Comparison of ENCODE assay signal across 9 cellular contexts in genomic region chr19:17404015-17404414, GRCh38. TPM values are rescaled to one million over a fixed set of nuclear protein-coding genes. Genes with fewer than 3 reads are reported as not detected.
A peak's percentile ranks its signal among the peaks of the same experiment; 100 is the strongest.
DNase-seq lines count a peak whose midpoint lies in the region; ATAC-seq and TF ChIP-seq lines count a peak whose summit lies in the region.
"Had no signal": no experiment of that assay in that cellular context is flagged by ENCODE, and none has a peak within 500 bp of the region (broad histone marks: within the 10 kb centered on the region; RNA-seq: fewer than 3 reads in every experiment).

No MANE protein-coding gene starts in this region.

- H3K36me3 ChIP-seq in left lung (peaks cover 0 to 33% of the 10 kb centered on the region in 2 donors), thymus (ENCODE audit: control insufficient read depth, insufficient read depth) (peaks cover 13% of the 10 kb centered on the region)
- H3K36me3 ChIP-seq: BE2C had no signal

- H3K4me1 ChIP-seq in left lung = peaks cover 0 to 52% of the 10 kb centered on the region in 2 donors
- peaks cover 17% of the 10 kb centered on the region for H3K4me1 ChIP-seq in thymus (ENCODE audit: control insufficient read depth, insufficient read depth, low read length)

- intact Hi-C loops in activated T-helper 2 cell treated with anti-CD3 and anti-CD28 coated beads, Interferon-gamma antibody, Interleukin-2, Interleukin-4, amounts not matched to agents 10 μg/mL and 5 μg/mL and 100 μg/mL, durations not matched to agents 14 hours and 24 hours and 36 hours (cut with micrococcal nuclease) = loop anchor here (2.0 kb wide), 1 partner anchor 13 kb away; no protein-coding TSS in a partner anchor
- intact Hi-C loops in left lung (cut with DNase I) = no loop called here

- H3K27ac Mint-ChIP-seq in activated T-cell treated with anti-CD3 and anti-CD28 coated beads, Interleukin-2, amount 50 U/mL, for 24 hours = peak overlapping the region; percentile 96
- H3K27ac Mint-ChIP-seq in activated T-helper 2 cell treated with anti-CD3 and anti-CD28 coated beads, Interferon-gamma antibody, Interleukin-2, Interleukin-4, amounts not matched to agents 10 μg/mL and 5 μg/mL and 100 μg/mL, durations not matched to agents 14 hours and 24 hours and 36 hours = peak overlapping the region; percentile 70

- no peak for TF ChIP-seq CTCF in left lung (IDR thresholded peaks at IDR 0.05)

- no peaks in the 10 kb centered on the region for H3K27me3 Mint-ChIP-seq in activated T-cell treated with anti-CD3 and anti-CD28 coated beads, Interleukin-2, amount 50 U/mL, for 24 hours
- no peaks in the 10 kb centered on the region for H3K27me3 Mint-ChIP-seq in activated T-helper 2 cell treated with anti-CD3 and anti-CD28 coated beads, Interferon-gamma antibody, Interleukin-2, Interleukin-4, amounts not matched to agents 10 μg/mL and 5 μg/mL and 100 μg/mL, durations not matched to agents 14 hours and 24 hours and 36 hours (ENCODE audit: low read depth)

- H3K9me3 ChIP-seq in left lung = no peaks in the 10 kb centered on the region
- no peaks in the 10 kb centered on the region for H3K9me3 ChIP-seq in thymus (ENCODE audit: control insufficient read depth)
- H3K9me3 ChIP-seq: BE2C had no signal

- H3K36me3 Mint-ChIP-seq in activated T-cell treated with anti-CD3 and anti-CD28 coated beads, Interleukin-2, amount 50 U/mL, for 24 hours (ENCODE audit: low read depth) = peaks cover 48% of the 10 kb centered on the region
- peaks cover 41% of the 10 kb centered on the region for H3K36me3 Mint-ChIP-seq in activated T-helper 2 cell treated with anti-CD3 and anti-CD28 coated beads, Interferon-gamma antibody, Interleukin-2, Interleukin-4, amounts not matched to agents 10 μg/mL and 5 μg/mL and 100 μg/mL, durations not matched to agents 14 hours and 24 hours and 36 hours (ENCODE audit: low read depth)

- 48% methylated on average over 6 of the region's 6 CpGs for WGBS in thymus

- H3K4me3 Mint-ChIP-seq in activated T-cell treated with anti-CD3 and anti-CD28 coated beads, Interleukin-2, amount 50 U/mL, for 24 hours = peak overlapping the region; percentile 81
- H3K4me3 Mint-ChIP-seq in activated T-helper 2 cell treated with anti-CD3 and anti-CD28 coated beads, Interferon-gamma antibody, Interleukin-2, Interleukin-4, amounts not matched to agents 10 μg/mL and 5 μg/mL and 100 μg/mL, durations not matched to agents 14 hours and 24 hours and 36 hours (ENCODE audit: low read depth) = peak overlapping the region; percentile 92

- no peaks in the 10 kb centered on the region for H3K9me3 Mint-ChIP-seq in activated T-cell treated with anti-CD3 and anti-CD28 coated beads, Interleukin-2, amount 50 U/mL, for 24 hours
- no peaks in the 10 kb centered on the region for H3K9me3 Mint-ChIP-seq in activated T-helper 2 cell treated with anti-CD3 and anti-CD28 coated beads, Interferon-gamma antibody, Interleukin-2, Interleukin-4, amounts not matched to agents 10 μg/mL and 5 μg/mL and 100 μg/mL, durations not matched to agents 14 hours and 24 hours and 36 hours

- no peaks in the 10 kb centered on the region for H3K27me3 ChIP-seq in left lung
- no peaks in the 10 kb centered on the region for H3K27me3 ChIP-seq in thymus (ENCODE audit: control insufficient read depth, insufficient read depth)
- H3K27me3 ChIP-seq: BE2C had no signal

- H3K27ac ChIP-seq in left lung (peak overlapping the region in 1 of 2 donors; percentile 86), thymus (ENCODE audit: low read depth) (no peak overlapping the region)

- H3K4me1 Mint-ChIP-seq in activated T-cell treated with anti-CD3 and anti-CD28 coated beads, Interleukin-2, amount 50 U/mL, for 24 hours (ENCODE audit: low read depth) = peaks cover 47% of the 10 kb centered on the region
- H3K4me1 Mint-ChIP-seq in activated T-helper 2 cell treated with anti-CD3 and anti-CD28 coated beads, Interferon-gamma antibody, Interleukin-2, Interleukin-4, amounts not matched to agents 10 μg/mL and 5 μg/mL and 100 μg/mL, durations not matched to agents 14 hours and 24 hours and 36 hours (ENCODE audit: low read depth) = peaks cover 31% of the 10 kb centered on the region

- H3K4me3 ChIP-seq in left lung = peak overlapping the region; percentile 5 to 66
- peak overlapping the region; percentile 35 for H3K4me3 ChIP-seq in thymus (ENCODE audit: low read length)

- no peak for ATAC-seq in left lung

- DNase-seq in activated T-cell treated with anti-CD3 and anti-CD28 coated beads, Interleukin-2, amount 50 U/mL, for 24 hours = peak; percentile 38
- DNase-seq in activated T-cell treated with anti-CD3 and anti-CD28 coated beads, Interleukin-2, amount 50 U/mL, for 1 hour = no peak
- DNase-seq in activated T-helper 2 cell treated with anti-CD3 and anti-CD28 coated beads, Interferon-gamma antibody, Interleukin-2, Interleukin-4, amounts not matched to agents 10 μg/mL and 5 μg/mL and 100 μg/mL, durations not matched to agents 14 hours and 24 hours and 36 hours (ENCODE audit: low spot score) = no peak
- DNase-seq in left lung = no peak
- DNase-seq in OCI-M2 (lab: John Stamatoyannopoulos, UW; ENCODE audit: unreplicated experiment) = no peak
- DNase-seq in HuH-7.5 (ENCODE audit: low spot score) = no peak
- DNase-seq in activated CD8-positive, alpha-beta memory T cell treated with anti-CD3 and anti-CD28 coated beads, Interleukin-2, amount 50 U/mL, for 4 hours = no peak

RNA-seq across cellular contexts. Expression of gene BST2, which starts 1.4 kb away (rescaled TPM):
- 129 and 133 TPM in 2 replicates for total RNA-seq in activated T-helper 2 cell treated with anti-CD3 and anti-CD28 coated beads, Interferon-gamma antibody, Interleukin-2, Interleukin-4, amounts not matched to agents 10 μg/mL and 5 μg/mL and 100 μg/mL, durations not matched to agents 14 hours and 24 hours and 36 hours
- 100 to 1,000 TPM in 1 of 2 donors, 10 to 100 TPM in 1; 90.2 to 104 TPM for total RNA-seq in left lung
- polyA plus RNA-seq in thymus = 221 TPM

RNA-seq across cellular contexts. Expression of gene CCDC194, which starts 10.0 kb away (rescaled TPM):
- total RNA-seq in activated T-helper 2 cell treated with anti-CD3 and anti-CD28 coated beads, Interferon-gamma antibody, Interleukin-2, Interleukin-4, amounts not matched to agents 10 μg/mL and 5 μg/mL and 100 μg/mL, durations not matched to agents 14 hours and 24 hours and 36 hours = 1.5 and 2.4 TPM in 2 replicates
- 1 to 10 TPM in 1 of 2 donors, under 1 TPM in 1; 0.61 to 1.4 TPM for total RNA-seq in left lung
- polyA plus RNA-seq in thymus = 0.55 TPM

RNA-seq across cellular contexts. Expression of gene MVB12A, which starts 15.8 kb away (rescaled TPM):
- total RNA-seq in activated T-helper 2 cell treated with anti-CD3 and anti-CD28 coated beads, Interferon-gamma antibody, Interleukin-2, Interleukin-4, amounts not matched to agents 10 μg/mL and 5 μg/mL and 100 μg/mL, durations not matched to agents 14 hours and 24 hours and 36 hours = 41.1 and 43.2 TPM in 2 replicates
- total RNA-seq in left lung = 10 to 100 TPM; 41.7 to 47.7 TPM
- 56.8 TPM for polyA plus RNA-seq in thymus

RNA-seq across cellular contexts. Expression of gene PLVAP, which starts 26.9 kb away (rescaled TPM):
- total RNA-seq in activated T-helper 2 cell treated with anti-CD3 and anti-CD28 coated beads, Interferon-gamma antibody, Interleukin-2, Interleukin-4, amounts not matched to agents 10 μg/mL and 5 μg/mL and 100 μg/mL, durations not matched to agents 14 hours and 24 hours and 36 hours = not detected in 2 replicates
- 10 to 100 TPM; 21.9 to 59.5 TPM for total RNA-seq in left lung
- 57.1 TPM for polyA plus RNA-seq in thymus

RNA-seq across cellular contexts. Expression of gene TMEM221, which starts 44.5 kb away (rescaled TPM):
- total RNA-seq in activated T-helper 2 cell treated with anti-CD3 and anti-CD28 coated beads, Interferon-gamma antibody, Interleukin-2, Interleukin-4, amounts not matched to agents 10 μg/mL and 5 μg/mL and 100 μg/mL, durations not matched to agents 14 hours and 24 hours and 36 hours = not detected in 2 replicates
- not detected for total RNA-seq in left lung
- 3.2 TPM for polyA plus RNA-seq in thymus
